Comparison of ENCODE assay signal across 1 cellular context in the genomic region with DNA sequence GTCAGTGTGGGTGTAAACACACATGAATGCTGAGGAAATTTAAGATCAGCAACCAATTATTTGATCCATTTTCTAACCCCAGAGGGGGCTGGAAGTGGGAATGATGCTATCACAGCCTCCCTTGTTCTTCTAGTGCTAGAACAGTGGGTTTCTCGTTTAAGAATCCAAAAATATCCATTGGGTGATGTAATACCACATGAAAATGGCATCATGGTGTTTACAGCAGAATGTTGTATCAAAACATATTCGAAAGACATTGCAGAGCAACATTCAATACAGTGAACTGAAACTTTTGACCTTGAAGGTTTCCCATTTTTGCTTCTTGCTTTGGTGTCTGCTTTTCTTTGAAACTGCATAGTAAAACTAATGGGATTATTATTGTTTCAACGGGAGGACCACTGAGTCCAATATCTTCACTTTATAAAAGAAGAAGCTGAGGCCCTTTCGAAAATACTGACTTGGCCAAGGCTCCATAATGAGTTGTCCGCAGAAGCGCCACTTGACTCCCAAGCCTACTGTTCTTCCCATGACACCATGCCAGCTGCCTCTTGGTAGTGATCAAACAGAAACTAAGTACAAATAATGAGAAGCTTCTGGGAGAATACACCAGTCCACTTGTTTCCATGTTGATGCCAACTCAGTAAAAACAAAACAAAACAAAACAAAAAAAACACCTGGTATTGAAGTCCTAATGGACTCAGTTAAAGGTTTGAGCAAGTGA.
TF ChIP-seq lines count a peak whose summit lies in the region.

No MANE protein-coding gene starts in this region.

TF ChIP-seq in SK-N-SH treated with all-trans-retinoic acid at 6 μM for 48 hours, 23 proteins besides CTCF, POLR2A, EP300 and RAD21 (continued from another document):
- TF ChIP-seq, protein P1, sequence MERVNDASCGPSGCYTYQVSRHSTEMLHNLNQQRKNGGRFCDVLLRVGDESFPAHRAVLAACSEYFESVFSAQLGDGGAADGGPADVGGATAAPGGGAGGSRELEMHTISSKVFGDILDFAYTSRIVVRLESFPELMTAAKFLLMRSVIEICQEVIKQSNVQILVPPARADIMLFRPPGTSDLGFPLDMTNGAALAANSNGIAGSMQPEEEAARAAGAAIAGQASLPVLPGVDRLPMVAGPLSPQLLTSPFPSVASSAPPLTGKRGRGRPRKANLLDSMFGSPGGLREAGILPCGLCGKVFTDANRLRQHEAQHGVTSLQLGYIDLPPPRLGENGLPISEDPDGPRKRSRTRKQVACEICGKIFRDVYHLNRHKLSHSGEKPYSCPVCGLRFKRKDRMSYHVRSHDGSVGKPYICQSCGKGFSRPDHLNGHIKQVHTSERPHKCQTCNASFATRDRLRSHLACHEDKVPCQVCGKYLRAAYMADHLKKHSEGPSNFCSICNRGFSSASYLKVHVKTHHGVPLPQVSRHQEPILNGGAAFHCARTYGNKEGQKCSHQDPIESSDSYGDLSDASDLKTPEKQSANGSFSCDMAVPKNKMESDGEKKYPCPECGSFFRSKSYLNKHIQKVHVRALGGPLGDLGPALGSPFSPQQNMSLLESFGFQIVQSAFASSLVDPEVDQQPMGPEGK (CRISPR knock-in tag; IDR thresholded peaks at IDR 0.05; ENCODE audit: borderline replicate concordance) = no peak
- TF ChIP-seq PPARA (CRISPR knock-in tag; IDR thresholded peaks at IDR 0.05; ENCODE audit: borderline replicate concordance) = no peak
- no peak for TF ChIP-seq TOX (CRISPR knock-in tag; IDR thresholded peaks at IDR 0.05; ENCODE audit: borderline replicate concordance)
- TF ChIP-seq ZNF565 (CRISPR knock-in tag; conservative IDR thresholded peaks at IDR 0.05; ENCODE audit: low read depth) = no peak
- TF ChIP-seq TCF4 (CRISPR knock-in tag; IDR thresholded peaks at IDR 0.05; ENCODE audit: borderline replicate concordance) = no peak
- no peak for TF ChIP-seq OSR1 (CRISPR knock-in tag; IDR thresholded peaks at IDR 0.05)
- no peak for TF ChIP-seq ZFP30 (CRISPR knock-in tag; IDR thresholded peaks at IDR 0.05)
- no peak for TF ChIP-seq ESRRG (CRISPR knock-in tag; IDR thresholded peaks at IDR 0.05)
- no peak for TF ChIP-seq GLIS3 (CRISPR knock-in tag; IDR thresholded peaks at IDR 0.05)
